5 cellular contexts compared by ENCODE assay signal in genomic region chr6:36939005-36939404, GRCh38. TPM values are rescaled to one million over a fixed set of nuclear protein-coding genes. Genes with fewer than 3 reads are reported as not detected.
"Had no signal": no experiment of that assay in that cellular context is flagged by ENCODE, and none has a peak within 500 bp of the region (broad histone marks: within the 10 kb centered on the region; RNA-seq: fewer than 3 reads in every experiment).

No MANE protein-coding gene starts in this region.

RNA-seq across cellular contexts. Expression of gene PI16, which starts 15.5 kb away (rescaled TPM):
- total RNA-seq: mammary epithelial cell; myocyte; natural killer cell treated with Interleukin-12 subunit alpha and Interleukin-12 subunit beta and Interleukin-15 and Interleukin-18, amount 100 ng/mL, for 72 hours; osteocyte had no signal
- polyA plus RNA-seq: mammary epithelial cell, neural cell had no signal
